ENCODE assay signal across 9 cellular contexts in the genomic region with DNA sequence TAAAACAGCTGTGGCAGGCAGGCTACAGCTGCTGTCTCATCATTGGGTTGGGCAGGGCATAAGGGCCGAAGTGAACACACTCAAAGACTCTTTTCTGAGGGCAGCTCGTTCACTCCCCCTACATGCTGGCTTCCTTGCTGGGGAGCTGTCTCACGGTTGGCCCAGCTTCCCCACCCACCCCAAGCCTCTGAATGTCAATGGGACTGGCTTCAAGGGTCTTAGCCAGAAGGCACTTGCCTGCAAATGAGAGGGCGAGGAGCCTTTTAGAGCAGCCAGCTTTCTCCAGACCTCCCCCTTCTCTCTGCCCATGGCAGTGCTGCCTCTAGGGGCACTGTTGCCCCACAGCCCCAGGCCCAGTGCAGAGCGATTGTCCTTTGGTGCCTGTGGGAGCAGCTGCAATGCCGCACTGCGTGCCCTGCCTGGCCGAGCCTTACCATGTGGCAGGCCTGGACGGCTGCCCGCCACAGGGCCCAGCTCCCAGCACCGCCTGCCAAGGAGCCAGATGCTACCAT.
A peak's percentile ranks its signal among the peaks of the same experiment; 100 is the strongest.
DNase-seq lines count a peak whose midpoint lies in the region; ATAC-seq, FAIRE-seq and TF ChIP-seq lines count a peak whose summit lies in the region.
"Had no signal": no experiment of that assay in that cellular context is flagged by ENCODE, and none has a peak within 500 bp of the region (broad histone marks: within the 10 kb centered on the region; RNA-seq: fewer than 3 reads in every experiment).

No MANE protein-coding gene starts in this region.

- DNase-seq in A549 (ENCODE audit: low read depth in 1 of 2, low spot score in 1 of 2) (peak; percentile 31 to 63), GM12892 (ENCODE audit: insufficient read length) (peak; percentile 22), NCI-H2171 treated with DMSO at 0.1 percent for 48 hours (lab: John Stamatoyannopoulos, UW) (peak; percentile 35), brain microvascular endothelial cell (no peak), iPS DF 6.9 (ENCODE audit: low read depth, low spot score) (peak; percentile 76)
- DNase-seq in stimulated activated CD4-positive, alpha-beta T cell treated with anti-CD3 and anti-CD28 coated beads, Interleukin-15, amount 100 ng/mL, for 48 hours (ENCODE audit: low read depth in 2 of 2) = peak; percentile 2 to 3

- 88% methylated on average over 11 of the region's 11 CpGs for WGBS in A549 (ENCODE audit: missing lambda C conversion rate)
- no CpG with 5 or more reads among the region's 11 CpGs for WGBS in iPS DF 6.9 (ENCODE audit: insufficient coverage, insufficient read length)

- H3K4me3 ChIP-seq in A549 (no peak overlapping the region), brain microvascular endothelial cell (ENCODE audit: low read depth, low read length) (no peak overlapping the region), iPS DF 6.9 (ENCODE audit: low read length) (no peak overlapping the region)

- peak; percentile 47 for TF ChIP-seq CTCF in A549 (IDR thresholded peaks at IDR 0.05)
- peak; percentile 86 for TF ChIP-seq CTCF in brain microvascular endothelial cell (IDR thresholded peaks at IDR 0.05; ENCODE audit: low read depth, low read length, missing control alignments)

- TF ChIP-seq POLR2A in A549 (IDR thresholded peaks at IDR 0.05; ENCODE audit: low read length) (no peak), GM12892 (IDR thresholded peaks at IDR 0.05; ENCODE audit: low read depth, low read length) (no peak), GM18505 (IDR thresholded peaks at IDR 0.05; ENCODE audit: borderline replicate concordance, extremely low read depth, insufficient read depth, insufficient read length) (no peak)

- H3K4me2 ChIP-seq in A549 = no peak overlapping the region

- H3K27me3 ChIP-seq in brain microvascular endothelial cell (replicated peaks) = no peaks in the 10 kb centered on the region
- no peaks in the 10 kb centered on the region for H3K27me3 ChIP-seq in iPS DF 6.9 (ENCODE audit: control insufficient read depth, insufficient read depth, low read length)

- FAIRE-seq in A549 (lab: Jason Lieb, UNC) (no peak), GM12892 (lab: Jason Lieb, UNC) (no peak)
- FAIRE-seq: endometrium had no signal

- H3K36me3 ChIP-seq in brain microvascular endothelial cell (replicated peaks) = peaks cover 16% of the 10 kb centered on the region
- H3K36me3 ChIP-seq in iPS DF 6.9 (ENCODE audit: control insufficient read depth, insufficient read depth, low read length) = no peaks in the 10 kb centered on the region; the same call in 1 of the 2 replicates

- POLR2A ChIA-PET in A549 (lab: Yijun Ruan, JAX) = no interaction called here

- in situ Hi-C loops in brain microvascular endothelial cell (cut with HindIII; ENCODE audit: low pct_ligation_motif_present, low sequenced_read_pairs) = no loop called here

- CTCF ChIA-PET in A549 (lab: Yijun Ruan, JAX) = interaction anchor here (0.6 to 2.4 kb wide), 17 partner anchors 8 to 626 kb away, joined by 3 to 18 read pairs (median 4); no protein-coding TSS in a partner anchor

- peak; percentile 33 to 36; a peak in 4 of 5 replicates for TF ChIP-seq RAD21 in A549 (conservative IDR thresholded peaks at IDR 0.05 in 1 of 2, IDR thresholded peaks at IDR 0.05 in 1 of 2)

- no peak overlapping the region for H3K27ac ChIP-seq in A549
- no peak overlapping the region for H3K27ac ChIP-seq in brain microvascular endothelial cell
- no peak overlapping the region for H3K27ac ChIP-seq in iPS DF 6.9 (ENCODE audit: low read length)

- H3K9me3 ChIP-seq in A549 = no peaks in the 10 kb centered on the region
- H3K9me3 ChIP-seq in iPS DF 6.9 (ENCODE audit: control insufficient read depth, insufficient read depth, low read length) = no peaks in the 10 kb centered on the region

- no peak for TF ChIP-seq EP300 in A549 (IDR thresholded peaks at IDR 0.05)

- no peaks in the 10 kb centered on the region for H3K4me1 ChIP-seq in A549
- H3K4me1 ChIP-seq in iPS DF 6.9 (ENCODE audit: control insufficient read depth, insufficient read depth, low read length) = peaks cover 7% of the 10 kb centered on the region

- ATAC-seq in A549 (peak; percentile 90 to 96), GM18505 (IDR thresholded peaks at IDR 0.05; ENCODE audit: unreplicated experiment) (no peak), GM21619 (IDR thresholded peaks at IDR 0.05; ENCODE audit: unreplicated experiment) (no peak)

TF ChIP-seq in A549, 52 proteins besides CTCF, POLR2A, EP300 and RAD21:
- TF ChIP-seq SMC3 (IDR thresholded peaks at IDR 0.05) (0 out of 3 replicates have a peak, but pooled peaks have one; percentile 19), FOSL2 (IDR thresholded peaks at IDR 0.05) (no peak), FOSL2 (CRISPR knock-in tag; IDR thresholded peaks at IDR 0.05) (no peak), HEYL (CRISPR knock-in tag; IDR thresholded peaks at IDR 0.05) (no peak)

Comparison
In these comparisons a context has a peak if more than half of its experiments do, and no peak if none do; other contexts are left out.
1. ATAC-seq: peak in A549 (2 of 2); none in GM18505 (single experiment) and GM21619 (single experiment).